ENCODE assay signal across 8 cellular contexts in the genomic region with DNA sequence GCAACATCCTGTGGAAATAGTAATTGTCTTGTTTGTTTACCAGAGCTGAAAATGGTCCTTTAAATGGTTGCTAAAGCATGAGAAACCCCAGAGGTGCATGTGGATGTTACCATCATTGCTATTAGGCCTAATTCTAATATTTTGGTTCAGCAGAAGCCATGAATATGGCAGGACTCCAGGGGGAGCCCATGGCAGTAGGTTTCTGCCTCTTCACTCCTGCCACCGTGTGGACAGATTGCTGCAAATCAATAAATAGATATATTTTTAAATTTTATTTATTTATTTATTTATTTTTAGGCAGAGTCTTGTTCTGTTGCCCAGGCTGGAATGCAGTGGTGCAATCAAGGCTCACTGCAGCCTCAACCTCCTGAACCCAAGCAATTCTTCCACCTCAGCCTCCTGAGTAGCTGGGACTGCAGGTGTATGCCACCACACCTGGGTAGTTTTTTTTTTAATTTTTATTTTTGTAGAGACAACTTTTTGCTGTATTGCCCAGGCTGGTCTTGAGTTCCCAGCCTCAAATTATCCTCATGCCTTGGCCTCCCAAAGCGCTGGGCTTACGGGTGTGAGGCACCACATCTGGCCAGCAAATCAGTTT. TPM values are rescaled to one million over a fixed set of nuclear protein-coding genes. Genes with fewer than 3 reads are reported as not detected.
DNase-seq lines count a peak whose midpoint lies in the region; ATAC-seq and TF ChIP-seq lines count a peak whose summit lies in the region.

No MANE protein-coding gene starts in this region.

- intact Hi-C loops in activated T-helper 2 cell treated with anti-CD3 and anti-CD28 coated beads, Interferon-gamma antibody, Interleukin-2, Interleukin-4, amounts not matched to agents 10 μg/mL and 5 μg/mL and 100 μg/mL, durations not matched to agents 14 hours and 24 hours and 36 hours (cut with micrococcal nuclease): loop anchor here (5.0 to 10.0 kb wide), 3 partner anchors 150 to 470 kb away; no protein-coding TSS in a partner anchor
- intact Hi-C loops in heart right ventricle (cut with DNase I): loop anchor here (2.0 to 10.0 kb wide), 8 partner anchors 145 to 473 kb away; no protein-coding TSS in a partner anchor

- H3K4me1 ChIP-seq in heart right ventricle: peaks cover 0 to 13% (median 0%) of the 10 kb centered on the region in 9 donors

- H3K27me3 ChIP-seq in heart right ventricle: no peaks in the 10 kb centered on the region

- DNase-seq in activated naive CD4-positive, alpha-beta T cell treated with Interleukin-2 at 50 U/mL for 16 hours: peak; percentile 33
- no peak for DNase-seq in activated naive CD4-positive, alpha-beta T cell (lab: John Stamatoyannopoulos, UW)
- DNase-seq in HK-2 (ENCODE audit: unreplicated experiment) (peak; percentile 36), NOMO-1 treated with dmso at 0.1 percent for 144 hours (lab: John Stamatoyannopoulos, UW; ENCODE audit: unreplicated experiment) (peak; percentile 2), heart right ventricle (peak in 1 of 2 donors; percentile 62), skeletal muscle cell (ENCODE audit: low read depth) (peak; percentile 48)
- peak; percentile 25 for DNase-seq in activated T-helper 2 cell treated with anti-CD3 and anti-CD28 coated beads, Interferon-gamma antibody, Interleukin-2, Interleukin-4, amounts not matched to agents 10 μg/mL and 5 μg/mL and 100 μg/mL, durations not matched to agents 14 hours and 24 hours and 36 hours (ENCODE audit: low spot score)

- H3K9me3 ChIP-seq in heart right ventricle: no peaks in the 10 kb centered on the region

- TF ChIP-seq CTCF in heart right ventricle (IDR thresholded peaks at IDR 0.05): peak; percentile 35 to 83 (median 66)

- H3K9me3 Mint-ChIP-seq in activated T-helper 2 cell treated with anti-CD3 and anti-CD28 coated beads, Interferon-gamma antibody, Interleukin-2, Interleukin-4, amounts not matched to agents 10 μg/mL and 5 μg/mL and 100 μg/mL, durations not matched to agents 14 hours and 24 hours and 36 hours: no peaks in the 10 kb centered on the region

- no peak overlapping the region for H3K27ac ChIP-seq in heart right ventricle

- no peaks in the 10 kb centered on the region for H3K36me3 Mint-ChIP-seq in activated T-helper 2 cell treated with anti-CD3 and anti-CD28 coated beads, Interferon-gamma antibody, Interleukin-2, Interleukin-4, amounts not matched to agents 10 μg/mL and 5 μg/mL and 100 μg/mL, durations not matched to agents 14 hours and 24 hours and 36 hours (ENCODE audit: low read depth)

- peak in 2 of 8 donors; percentile 27 to 47 for ATAC-seq in heart right ventricle
- ATAC-seq in GM21717 (IDR thresholded peaks at IDR 0.05; ENCODE audit: unreplicated experiment): no peak

- 53 to 60% methylated on average over 3 of the region's 3 CpGs for WGBS in heart right ventricle, 2 donors

- no peak overlapping the region for H3K4me3 ChIP-seq in heart right ventricle
- H3K4me3 ChIP-seq in skeletal muscle cell (ENCODE audit: low read depth, low read length): no peak overlapping the region

- no peak overlapping the region for H3K4me3 Mint-ChIP-seq in activated T-helper 2 cell treated with anti-CD3 and anti-CD28 coated beads, Interferon-gamma antibody, Interleukin-2, Interleukin-4, amounts not matched to agents 10 μg/mL and 5 μg/mL and 100 μg/mL, durations not matched to agents 14 hours and 24 hours and 36 hours (ENCODE audit: low read depth)

- H3K27ac Mint-ChIP-seq in activated T-helper 2 cell treated with anti-CD3 and anti-CD28 coated beads, Interferon-gamma antibody, Interleukin-2, Interleukin-4, amounts not matched to agents 10 μg/mL and 5 μg/mL and 100 μg/mL, durations not matched to agents 14 hours and 24 hours and 36 hours: no peak overlapping the region

- H3K36me3 ChIP-seq in heart right ventricle: no peaks in the 10 kb centered on the region

- H3K4me1 Mint-ChIP-seq in activated T-helper 2 cell treated with anti-CD3 and anti-CD28 coated beads, Interferon-gamma antibody, Interleukin-2, Interleukin-4, amounts not matched to agents 10 μg/mL and 5 μg/mL and 100 μg/mL, durations not matched to agents 14 hours and 24 hours and 36 hours (ENCODE audit: low read depth): peaks cover 14% of the 10 kb centered on the region

- H3K27me3 Mint-ChIP-seq in activated T-helper 2 cell treated with anti-CD3 and anti-CD28 coated beads, Interferon-gamma antibody, Interleukin-2, Interleukin-4, amounts not matched to agents 10 μg/mL and 5 μg/mL and 100 μg/mL, durations not matched to agents 14 hours and 24 hours and 36 hours (ENCODE audit: low read depth): no peaks in the 10 kb centered on the region

RNA-seq across cellular contexts. Expression of a gene that starts 54.9 kb away (rescaled TPM):
- not detected in 2 replicates for total RNA-seq in activated T-helper 2 cell treated with anti-CD3 and anti-CD28 coated beads, Interferon-gamma antibody, Interleukin-2, Interleukin-4, amounts not matched to agents 10 μg/mL and 5 μg/mL and 100 μg/mL, durations not matched to agents 14 hours and 24 hours and 36 hours
- total RNA-seq in heart right ventricle: under 1 TPM in 1 of 10 donors, not detected in 9; 0.09 TPM
- not detected for polyA plus RNA-seq in heart right ventricle

Comparison
In these comparisons a context has a peak if more than half of its experiments do, and no peak if none do; other contexts are left out.
1. DNase-seq: peak in activated naive CD4-positive, alpha-beta T cell treated with Interleukin-2 at 50 U/mL for 16 hours (single experiment), HK-2 (single experiment), NOMO-1 treated with dmso at 0.1 percent for 144 hours (single experiment), activated T-helper 2 cell treated with anti-CD3 and anti-CD28 coated beads, Interferon-gamma antibody, Interleukin-2, Interleukin-4, amounts not matched to agents 10 μg/mL and 5 μg/mL and 100 μg/mL, durations not matched to agents 14 hours and 24 hours and 36 hours (single experiment) and skeletal muscle cell (single experiment); none in activated naive CD4-positive, alpha-beta T cell (0 of 4).